Comparison of ENCODE assay signal across 22 cellular contexts in the genomic region with DNA sequence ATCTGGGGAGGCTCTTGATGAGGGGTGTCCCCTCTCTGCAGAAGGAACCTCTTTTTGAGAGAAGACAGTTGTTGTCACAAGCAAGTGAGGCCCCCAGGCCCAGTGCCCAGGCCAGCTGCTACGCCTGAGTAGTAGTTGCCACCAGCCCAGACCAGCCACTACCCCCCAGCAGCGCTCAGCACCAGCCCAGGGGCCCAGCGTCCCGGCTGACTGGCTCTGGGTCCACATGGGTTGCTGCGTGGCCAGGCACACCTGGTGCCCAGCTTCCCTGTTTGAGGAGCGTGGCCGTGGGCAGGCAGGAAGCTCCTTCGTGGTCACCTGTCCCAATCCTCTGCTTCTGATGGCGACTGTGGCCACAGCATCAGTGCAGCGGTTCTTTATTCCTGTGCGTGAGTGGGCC.
"Had no signal": no experiment of that assay in that cellular context is flagged by ENCODE, and none has a peak within 500 bp of the region (broad histone marks: within the 10 kb centered on the region; RNA-seq: fewer than 3 reads in every experiment).

No MANE protein-coding gene starts in this region.

- H3K27ac Mint-ChIP-seq: endodermal cell; naive thymus-derived CD8-positive, alpha-beta T cell had no signal

- H3K27me3 Mint-ChIP-seq: naive thymus-derived CD8-positive, alpha-beta T cell had no signal

- H3K4me3 Mint-ChIP-seq: endodermal cell; naive thymus-derived CD8-positive, alpha-beta T cell had no signal

- H2AFZ ChIP-seq: hepatocyte, parathyroid adenoma had no signal

- H3K9me3 ChIP-seq: colonic mucosa, prostate gland, right lobe of liver, stomach, thoracic aorta had no signal

- H3K27ac ChIP-seq: colonic mucosa, foreskin keratinocyte, hepatocyte, parathyroid adenoma, prostate gland, right lobe of liver, stomach, thoracic aorta had no signal

- H3K4me3 ChIP-seq: colonic mucosa, hepatocyte, lung, prostate gland, right lobe of liver, stomach, thoracic aorta had no signal

- ATAC-seq: foreskin keratinocyte; left cardiac atrium; naive thymus-derived CD8-positive, alpha-beta T cell had no signal

- H3K4me1 ChIP-seq: foreskin keratinocyte, parathyroid adenoma had no signal

- H3K4me2 ChIP-seq: hepatocyte had no signal

- H3K9ac ChIP-seq: parathyroid adenoma had no signal

- DNase-seq: colonic mucosa; dermis blood vessel endothelial cell; effector CD4-positive, alpha-beta T cell; endodermal cell; erythroblast; foreskin keratinocyte; kidney; left cardiac atrium; left ventricle myocardium superior; mesenchymal stem cell; naive thymus-derived CD8-positive, alpha-beta T cell; right lobe of liver; stimulated activated CD4-positive, alpha-beta T cell treated with anti-CD3 and anti-CD28 coated beads, Interleukin-4, amount 100 ng/mL, for 1 hour; stimulated activated CD8-positive, alpha-beta memory T cell treated with anti-CD3 and anti-CD28 coated beads, Interleukin-4, amount 100 ng/mL, for 48 hours; stimulated activated naive CD4-positive, alpha-beta T cell; stomach; trophoblast cell had no signal

- H3K27me3 ChIP-seq: colonic mucosa, foreskin keratinocyte, hepatocyte, right lobe of liver, stomach had no signal

- H3K9me3 Mint-ChIP-seq: endodermal cell; naive thymus-derived CD8-positive, alpha-beta T cell had no signal

- H3K36me3 ChIP-seq: colonic mucosa, prostate gland had no signal
